8 cellular contexts compared by ENCODE assay signal in genomic region chr12:31868980-31869379, GRCh38.
A peak's percentile ranks its signal among the peaks of the same experiment; 100 is the strongest.
DNase-seq lines count a peak whose midpoint lies in the region; ATAC-seq and TF ChIP-seq lines count a peak whose summit lies in the region.

No MANE protein-coding gene starts in this region.

- H3K4me1 ChIP-seq in RWPE2 (ENCODE audit: insufficient read depth, poor library complexity, severe bottlenecking) = no peaks in the 10 kb centered on the region
- H3K4me1 ChIP-seq in smooth muscle cell (ENCODE audit: low read depth) = no peaks in the 10 kb centered on the region

- WGBS in smooth muscle cell (ENCODE audit: low lambda C conversion rate) = 49% methylated on average over 2 of the region's 2 CpGs

- no peaks in the 10 kb centered on the region for H3K79me2 ChIP-seq in smooth muscle cell (ENCODE audit: low read depth)

- intact Hi-C loops in left cardiac atrium (cut with DNase I) = no loop called here

- H3K4me3 ChIP-seq in RWPE2 (ENCODE audit: severe bottlenecking) (no peak overlapping the region), smooth muscle cell (no peak overlapping the region)

- no peak overlapping the region for H3K27ac Mint-ChIP-seq in activated naive CD4-positive, alpha-beta T cell treated with anti-CD3 and anti-CD28 coated beads, Interleukin-2, amount 50 U/mL, for 72 hours

- H3K27ac ChIP-seq in RWPE2 (ENCODE audit: poor library complexity, severe bottlenecking) (no peak overlapping the region), smooth muscle cell (ENCODE audit: low read depth) (no peak overlapping the region)

- H3K9me3 ChIP-seq in RWPE2 (ENCODE audit: severe bottlenecking) = no peaks in the 10 kb centered on the region
- no peaks in the 10 kb centered on the region for H3K9me3 ChIP-seq in smooth muscle cell (replicated peaks; ENCODE audit: low read depth)

- no peak overlapping the region for H2AFZ ChIP-seq in smooth muscle cell (ENCODE audit: low read depth)

- peak; percentile 15 for DNase-seq in Ammon's horn (ENCODE audit: low spot score)
- DNase-seq in HS-27A (ENCODE audit: low read depth) = peak; percentile 59
- DNase-seq in RWPE2 (ENCODE audit: low spot score) = peak; percentile 43
- peak; percentile 67 for DNase-seq in left cardiac atrium
- no peak for DNase-seq in smooth muscle cell (lab: John Stamatoyannopoulos, UW; ENCODE audit: unreplicated experiment)
- DNase-seq in stimulated activated CD4-positive, alpha-beta T cell treated with anti-CD3 and anti-CD28 coated beads, Interleukin-12 subunit alpha, Interleukin-12 subunit beta, amount 100 ng/mL, for 4 hours = no peak
- DNase-seq in activated naive CD4-positive, alpha-beta T cell treated with anti-CD3 and anti-CD28 coated beads, Interleukin-2, amount 50 U/mL, for 72 hours (ENCODE audit: low spot score in 2 of 2) = no peak

- no peak overlapping the region for H3K4me2 ChIP-seq in smooth muscle cell

- H3K36me3 ChIP-seq in RWPE2 (ENCODE audit: low read depth) (no peaks in the 10 kb centered on the region), smooth muscle cell (ENCODE audit: low read depth) (no peaks in the 10 kb centered on the region)

- H3K27me3 ChIP-seq in RWPE2 (ENCODE audit: insufficient read depth, poor library complexity, severe bottlenecking) = no peaks in the 10 kb centered on the region
- H3K27me3 ChIP-seq in smooth muscle cell (ENCODE audit: low read depth) = no peaks in the 10 kb centered on the region

- peaks cover 8 to 20% of the 10 kb centered on the region in 2 donors for H3K36me3 Mint-ChIP-seq in activated naive CD4-positive, alpha-beta T cell treated with anti-CD3 and anti-CD28 coated beads, Interleukin-2, amount 50 U/mL, for 72 hours

- no peak for TF ChIP-seq CTCF in RWPE2 (IDR thresholded peaks at IDR 0.05; ENCODE audit: poor library complexity, severe bottlenecking)
- no peak for TF ChIP-seq CTCF in smooth muscle cell (IDR thresholded peaks at IDR 0.05; ENCODE audit: borderline replicate concordance, insufficient read depth, poor library complexity, severe bottlenecking)

- no peaks in the 10 kb centered on the region for H3F3A ChIP-seq in smooth muscle cell (ENCODE audit: low read depth)

- no peak overlapping the region for H3K9ac ChIP-seq in smooth muscle cell (ENCODE audit: low read depth)

- H3K9me3 Mint-ChIP-seq in activated naive CD4-positive, alpha-beta T cell treated with anti-CD3 and anti-CD28 coated beads, Interleukin-2, amount 50 U/mL, for 72 hours = peaks cover 10 to 12% of the 10 kb centered on the region in 2 donors

- no peak for ATAC-seq in RWPE2 (ENCODE audit: low read depth)
- ATAC-seq in left cardiac atrium = no peak
- ATAC-seq in HG02678 (IDR thresholded peaks at IDR 0.05; ENCODE audit: unreplicated experiment) = no peak
- ATAC-seq in activated naive CD4-positive, alpha-beta T cell treated with anti-CD3 and anti-CD28 coated beads, Interleukin-2, amount 50 U/mL, for 72 hours = no peak

- no peaks in the 10 kb centered on the region for H4K20me1 ChIP-seq in smooth muscle cell (ENCODE audit: low read depth)

Comparison
In these comparisons a context has a peak if more than half of its experiments do, and no peak if none do; other contexts are left out.
1. DNase-seq: peak in Ammon's horn (single experiment), HS-27A (single experiment), RWPE2 (single experiment) and left cardiac atrium (single experiment); none in smooth muscle cell (single experiment), stimulated activated CD4-positive, alpha-beta T cell treated with anti-CD3 and anti-CD28 coated beads, Interleukin-12 subunit alpha, Interleukin-12 subunit beta, amount 100 ng/mL, for 4 hours (single experiment) and activated naive CD4-positive, alpha-beta T cell treated with anti-CD3 and anti-CD28 coated beads, Interleukin-2, amount 50 U/mL, for 72 hours (0 of 2).